9 cellular contexts compared by ENCODE assay signal in the genomic region with DNA sequence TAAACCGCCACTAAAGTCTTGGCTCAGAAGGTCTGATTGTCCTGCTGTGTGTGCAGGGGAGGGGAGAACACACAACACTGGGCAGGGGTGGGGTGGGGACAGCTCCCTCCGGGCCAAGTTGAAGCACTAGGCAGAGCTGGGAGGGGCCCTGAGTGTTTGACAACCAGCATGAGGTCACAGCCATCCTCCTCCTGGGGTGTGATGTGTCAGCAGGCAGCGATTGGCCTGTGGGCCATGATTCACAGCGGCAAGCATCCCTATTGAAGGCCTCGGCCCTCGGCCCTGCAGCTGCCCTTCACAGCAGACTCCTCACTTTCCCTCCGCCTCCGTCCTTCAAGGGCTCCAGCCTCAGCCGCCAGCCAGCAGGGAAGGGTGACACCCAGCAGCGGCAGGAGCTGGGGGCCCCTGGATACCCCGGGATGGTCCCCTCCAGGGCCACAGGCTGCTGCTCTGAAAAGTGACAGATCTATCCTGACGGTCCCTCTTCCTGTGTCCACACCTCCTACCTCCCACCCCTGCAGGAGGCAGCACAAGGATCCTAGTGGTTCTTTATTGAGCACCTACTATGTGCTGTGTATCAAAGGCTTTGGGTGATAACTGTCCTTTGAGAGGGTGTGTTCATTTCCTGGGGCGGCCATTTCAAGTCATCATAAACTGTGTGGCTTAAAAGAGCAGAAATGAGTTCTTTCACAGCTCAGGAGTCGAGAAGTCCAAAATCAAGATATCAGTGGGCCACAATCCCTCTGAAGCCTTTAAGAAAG.
DNase-seq lines count a peak whose midpoint lies in the region; ATAC-seq and TF ChIP-seq lines count a peak whose summit lies in the region.
"Had no signal": no experiment of that assay in that cellular context is flagged by ENCODE, and none has a peak within 500 bp of the region (broad histone marks: within the 10 kb centered on the region; RNA-seq: fewer than 3 reads in every experiment).

No MANE protein-coding gene starts in this region.

- H3K27ac ChIP-seq in GM23338 (ENCODE audit: low read depth) (no peak overlapping the region), esophagus squamous epithelium (peak overlapping the region; percentile 38 to 86 (median 82))
- H3K27ac ChIP-seq: KMS-11 had no signal

- TF ChIP-seq CTCF in GM23338 (conservative IDR thresholded peaks at IDR 0.05; ENCODE audit: low read depth in 2 of 2) (no peak), esophagus squamous epithelium (IDR thresholded peaks at IDR 0.05) (no peak)

- H3K27ac Mint-ChIP-seq in GM23338 = no peak overlapping the region

- WGBS in esophagus squamous epithelium, 2 donors = 35 to 41% methylated on average over 7 to 9 of the region's 14 CpGs

- H3K4me2 ChIP-seq in GM23338 = no peak overlapping the region
- H3K4me2 ChIP-seq: KMS-11 had no signal

- H3K4me3 Mint-ChIP-seq in GM23338 = no peak overlapping the region

- H3K4me3 ChIP-seq in GM23338 (no peak overlapping the region), esophagus squamous epithelium (peak overlapping the region in 1 of 4 donors; percentile 26)

- H3K27me3 Mint-ChIP-seq in GM23338 (ENCODE audit: insufficient read depth, low read depth, poor library complexity) = no peaks in the 10 kb centered on the region

- no peak for TF ChIP-seq POLR2A in esophagus squamous epithelium (IDR thresholded peaks at IDR 0.05)

- H3K4me1 ChIP-seq in GM23338 (ENCODE audit: insufficient read depth) (no peaks in the 10 kb centered on the region), esophagus squamous epithelium (peaks cover 20 to 61% (median 30%) of the 10 kb centered on the region in 3 donors)

- peak; percentile 80 for ATAC-seq in GM23338
- no peak for ATAC-seq in HG03280 (IDR thresholded peaks at IDR 0.05; ENCODE audit: unreplicated experiment)
- ATAC-seq in GM18517 (IDR thresholded peaks at IDR 0.05; ENCODE audit: unreplicated experiment) = no peak

- H3K9me3 ChIP-seq in esophagus squamous epithelium = no peaks in the 10 kb centered on the region

- H3K4me1 Mint-ChIP-seq in GM23338 = no peaks in the 10 kb centered on the region

- H2AFZ ChIP-seq in GM23338 = no peak overlapping the region

- no peaks in the 10 kb centered on the region for H3K9me3 Mint-ChIP-seq in GM23338

- H4K20me1 ChIP-seq in GM23338 (replicated peaks; ENCODE audit: insufficient read depth) = no peaks in the 10 kb centered on the region

- H3F3A ChIP-seq in GM23338 (replicated peaks; ENCODE audit: low read depth) = peaks cover 7% of the 10 kb centered on the region; the same call in 1 of the 2 replicates

- no peaks in the 10 kb centered on the region for H3K9me2 ChIP-seq in GM23338 (ENCODE audit: insufficient read depth)

- no peaks in the 10 kb centered on the region for H3K36me3 ChIP-seq in GM23338 (ENCODE audit: insufficient read depth)
- no peaks in the 10 kb centered on the region for H3K36me3 ChIP-seq in esophagus squamous epithelium

- intact Hi-C loops in esophagus squamous epithelium (cut with DNase I) = no loop called here

- DNase-seq in GM23338 (ENCODE audit: low spot score) (no peak), NCI-H748 (lab: John Stamatoyannopoulos, UW; ENCODE audit: unreplicated experiment) (peak; percentile 84), esophagus squamous epithelium (lab: John Stamatoyannopoulos, UW) (no peak), retina (peak; percentile 34), NCI-H1436 (lab: John Stamatoyannopoulos, UW) (no peak), OCI-M1 (lab: John Stamatoyannopoulos, UW) (no peak)

- no peaks in the 10 kb centered on the region for H3K79me2 ChIP-seq in GM23338 (replicated peaks; ENCODE audit: insufficient read depth)

- no peaks in the 10 kb centered on the region for H3K27me3 ChIP-seq in GM23338 (ENCODE audit: insufficient read depth)
- peaks cover 0 to 3% (median 0%) of the 10 kb centered on the region in 4 donors for H3K27me3 ChIP-seq in esophagus squamous epithelium

- no peaks in the 10 kb centered on the region for H3K36me3 Mint-ChIP-seq in GM23338 (ENCODE audit: low read depth)

TF ChIP-seq in GM23338, 12 proteins besides CTCF, POLR2A, EP300 and RAD21 (continues in another document):
- TF ChIP-seq REST (IDR thresholded peaks at IDR 0.05; ENCODE audit: unreplicated experiment) (no peak), NANOG (IDR thresholded peaks at IDR 0.05; ENCODE audit: borderline replicate concordance) (no peak), STAT1 (IDR thresholded peaks at IDR 0.05; ENCODE audit: unreplicated experiment) (no peak), ZNF114 (CRISPR knock-in tag; IDR thresholded peaks at IDR 0.05) (no peak), CREB1 (CRISPR knock-in tag; IDR thresholded peaks at IDR 0.05; ENCODE audit: low read depth) (no peak), EZH2phosphoT487 (IDR thresholded peaks at IDR 0.05; ENCODE audit: unreplicated experiment) (no peak), POLR2AphosphoS5 (IDR thresholded peaks at IDR 0.05; ENCODE audit: low read depth) (no peak), ZNF331 (CRISPR knock-in tag; IDR thresholded peaks at IDR 0.05; ENCODE audit: low read depth) (no peak), JUNB (IDR thresholded peaks at IDR 0.05; ENCODE audit: unreplicated experiment) (no peak), EZH2 (IDR thresholded peaks at IDR 0.05; ENCODE audit: low read depth, unreplicated experiment) (no peak)

Comparison
In these comparisons a context has a peak if more than half of its experiments do, and no peak if none do; other contexts are left out.
1. DNase-seq: peak in NCI-H748 (single experiment) and retina (single experiment); none in GM23338 (single experiment), esophagus squamous epithelium (single experiment), NCI-H1436 (single experiment) and OCI-M1 (single experiment).